In the genomic region with DNA sequence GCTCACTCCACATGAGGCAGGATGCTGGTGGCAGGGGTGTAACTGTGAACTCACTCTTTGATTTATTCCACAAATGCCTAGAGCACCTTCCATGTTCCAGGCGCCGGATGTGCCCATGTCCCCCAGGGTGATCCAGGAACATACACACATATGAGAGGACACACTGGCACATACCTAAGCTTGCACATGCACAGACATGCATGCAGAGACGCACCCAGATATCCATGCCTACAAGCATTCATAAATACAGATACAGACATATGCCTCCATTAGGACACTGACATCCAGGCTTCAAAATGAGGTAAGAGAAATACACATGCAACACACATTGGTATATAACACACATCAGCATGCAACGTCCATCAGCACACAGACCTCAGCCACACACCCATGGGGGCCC, we compare ENCODE assay signal across 1 cellular context.
TF ChIP-seq lines count a peak whose summit lies in the region.

No MANE protein-coding gene starts in this region.

TF ChIP-seq in WTC11, 78 proteins besides CTCF, POLR2A, EP300 and RAD21 (continued from another document):
- TF ChIP-seq AR (CRISPR knock-in tag; IDR thresholded peaks at IDR 0.05): no peak
- no peak for TF ChIP-seq FOXJ3 (CRISPR knock-in tag; IDR thresholded peaks at IDR 0.05; ENCODE audit: borderline replicate concordance)
- no peak for TF ChIP-seq MXD4 (CRISPR knock-in tag; IDR thresholded peaks at IDR 0.05; ENCODE audit: borderline replicate concordance)
- TF ChIP-seq NR2C2 (CRISPR knock-in tag; IDR thresholded peaks at IDR 0.05): no peak
- TF ChIP-seq ZNF425 (CRISPR knock-in tag; conservative IDR thresholded peaks at IDR 0.05): no peak
- TF ChIP-seq CREM (CRISPR knock-in tag; IDR thresholded peaks at IDR 0.05): no peak
- TF ChIP-seq ERG (CRISPR knock-in tag; IDR thresholded peaks at IDR 0.05): no peak
- TF ChIP-seq, protein P1, sequence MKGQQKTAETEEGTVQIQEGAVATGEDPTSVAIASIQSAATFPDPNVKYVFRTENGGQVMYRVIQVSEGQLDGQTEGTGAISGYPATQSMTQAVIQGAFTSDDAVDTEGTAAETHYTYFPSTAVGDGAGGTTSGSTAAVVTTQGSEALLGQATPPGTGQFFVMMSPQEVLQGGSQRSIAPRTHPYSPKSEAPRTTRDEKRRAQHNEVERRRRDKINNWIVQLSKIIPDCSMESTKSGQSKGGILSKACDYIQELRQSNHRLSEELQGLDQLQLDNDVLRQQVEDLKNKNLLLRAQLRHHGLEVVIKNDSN (CRISPR knock-in tag; IDR thresholded peaks at IDR 0.05): no peak
